9 cellular contexts compared by ENCODE assay signal in genomic region chr2:42566837-42567251, GRCh38. TPM values are rescaled to one million over a fixed set of nuclear protein-coding genes. Genes with fewer than 3 reads are reported as not detected.
DNase-seq lines count a peak whose midpoint lies in the region; ATAC-seq and TF ChIP-seq lines count a peak whose summit lies in the region.
"Had no signal": no experiment of that assay in that cellular context is flagged by ENCODE, and none has a peak within 500 bp of the region (broad histone marks: within the 10 kb centered on the region; RNA-seq: fewer than 3 reads in every experiment).

No MANE protein-coding gene starts in this region.

- H3K27ac Mint-ChIP-seq in neural progenitor cell (peak overlapping the region; percentile 22), nephron progenitor cell (no peak overlapping the region)

- H3K4me1 Mint-ChIP-seq in neural progenitor cell, result peaks cover 22% of the 10 kb centered on the region
- H3K4me1 Mint-ChIP-seq in nephron progenitor cell, result peaks cover 43% of the 10 kb centered on the region

- H2AFZ ChIP-seq in neural progenitor cell (replicated peaks), result no peak overlapping the region

- H3K9me3 ChIP-seq in RWPE2 (ENCODE audit: severe bottlenecking), result no peaks in the 10 kb centered on the region
- H3K9me3 ChIP-seq in neural progenitor cell (ENCODE audit: low read depth), result no peaks in the 10 kb centered on the region
- no peaks in the 10 kb centered on the region for H3K9me3 ChIP-seq in WERI-Rb-1 (ENCODE audit: severe bottlenecking)

- H3K79me2 ChIP-seq in neural progenitor cell (ENCODE audit: low read depth), result peaks cover 32% of the 10 kb centered on the region

- H3K9me3 Mint-ChIP-seq in neural progenitor cell (no peaks in the 10 kb centered on the region), nephron progenitor cell (peaks cover 5% of the 10 kb centered on the region)

- peaks cover 6% of the 10 kb centered on the region for H3K4me1 ChIP-seq in RWPE2 (ENCODE audit: insufficient read depth, poor library complexity, severe bottlenecking)
- peaks cover 17% of the 10 kb centered on the region for H3K4me1 ChIP-seq in neural progenitor cell

- H3K27me3 Mint-ChIP-seq in neural progenitor cell (ENCODE audit: insufficient read depth, low read depth), result no peaks in the 10 kb centered on the region
- peaks cover 2% of the 10 kb centered on the region for H3K27me3 Mint-ChIP-seq in nephron progenitor cell (ENCODE audit: low read depth, poor library complexity)

- TF ChIP-seq CTCF in RWPE2 (IDR thresholded peaks at IDR 0.05; ENCODE audit: poor library complexity, severe bottlenecking) (no peak), neural progenitor cell (IDR thresholded peaks at IDR 0.05) (no peak), nephron progenitor cell (IDR thresholded peaks at IDR 0.05) (no peak), WERI-Rb-1 (IDR thresholded peaks at IDR 0.05; ENCODE audit: low read depth, low read length) (no peak)

- H3K4me3 ChIP-seq in RWPE2 (ENCODE audit: severe bottlenecking) (no peak overlapping the region), neural progenitor cell (no peak overlapping the region), WERI-Rb-1 (ENCODE audit: low read depth, low read length) (no peak overlapping the region)

- no peaks in the 10 kb centered on the region for H4K20me1 ChIP-seq in neural progenitor cell (ENCODE audit: low read depth)

- no peak overlapping the region for H3K4me2 ChIP-seq in neural progenitor cell

- H3K36me3 ChIP-seq in RWPE2 (ENCODE audit: low read depth) (peaks cover 16% of the 10 kb centered on the region), neural progenitor cell (peaks cover 10% of the 10 kb centered on the region), WERI-Rb-1 (peaks cover 5% of the 10 kb centered on the region)

- DNase-seq in RWPE2 (ENCODE audit: low spot score), result no peak
- DNase-seq in neural progenitor cell (ENCODE audit: low spot score), result no peak
- DNase-seq in NCI-H524 (lab: John Stamatoyannopoulos, UW), result no peak
- no peak for DNase-seq in nephron progenitor cell
- DNase-seq in WERI-Rb-1, result no peak
- DNase-seq in midbrain (lab: John Stamatoyannopoulos, UW), result no peak

- peaks cover 5% of the 10 kb centered on the region for H3K36me3 Mint-ChIP-seq in neural progenitor cell
- peaks cover 12% of the 10 kb centered on the region for H3K36me3 Mint-ChIP-seq in nephron progenitor cell (ENCODE audit: low read depth)

- H3K4me3 Mint-ChIP-seq in neural progenitor cell (peak overlapping the region; percentile 88), nephron progenitor cell (no peak overlapping the region)

- H3F3A ChIP-seq in neural progenitor cell (ENCODE audit: low read depth), result peaks cover 39% of the 10 kb centered on the region

- peak; percentile 42 for ATAC-seq in GM18870 (IDR thresholded peaks at IDR 0.05; ENCODE audit: unreplicated experiment)
- peak; percentile 56 for ATAC-seq in HG02678 (IDR thresholded peaks at IDR 0.05; ENCODE audit: unreplicated experiment)
- ATAC-seq in RWPE2 (ENCODE audit: low read depth), result peak; percentile 9; the same call in 1 of the 3 replicates

- no peak overlapping the region for H3K9ac ChIP-seq in neural progenitor cell

- H3K27me3 ChIP-seq in RWPE2 (ENCODE audit: insufficient read depth, poor library complexity, severe bottlenecking) (no peaks in the 10 kb centered on the region), neural progenitor cell (no peaks in the 10 kb centered on the region), WERI-Rb-1 (ENCODE audit: insufficient read depth, low read depth, severe bottlenecking) (no peaks in the 10 kb centered on the region)

- H3K27ac ChIP-seq in RWPE2 (ENCODE audit: poor library complexity, severe bottlenecking) (no peak overlapping the region), neural progenitor cell (no peak overlapping the region), WERI-Rb-1 (no peak overlapping the region)
- H3K27ac ChIP-seq: RWPE1 had no signal

RNA-seq across cellular contexts. Expression of gene MTA3, which starts 1.6 kb away (rescaled TPM):
- total RNA-seq in neural progenitor cell (ENCODE audit: low replicate concordance), result 94.0 and 117 TPM in 2 replicates
